1 cellular context compared by ENCODE assay signal in the genomic region with DNA sequence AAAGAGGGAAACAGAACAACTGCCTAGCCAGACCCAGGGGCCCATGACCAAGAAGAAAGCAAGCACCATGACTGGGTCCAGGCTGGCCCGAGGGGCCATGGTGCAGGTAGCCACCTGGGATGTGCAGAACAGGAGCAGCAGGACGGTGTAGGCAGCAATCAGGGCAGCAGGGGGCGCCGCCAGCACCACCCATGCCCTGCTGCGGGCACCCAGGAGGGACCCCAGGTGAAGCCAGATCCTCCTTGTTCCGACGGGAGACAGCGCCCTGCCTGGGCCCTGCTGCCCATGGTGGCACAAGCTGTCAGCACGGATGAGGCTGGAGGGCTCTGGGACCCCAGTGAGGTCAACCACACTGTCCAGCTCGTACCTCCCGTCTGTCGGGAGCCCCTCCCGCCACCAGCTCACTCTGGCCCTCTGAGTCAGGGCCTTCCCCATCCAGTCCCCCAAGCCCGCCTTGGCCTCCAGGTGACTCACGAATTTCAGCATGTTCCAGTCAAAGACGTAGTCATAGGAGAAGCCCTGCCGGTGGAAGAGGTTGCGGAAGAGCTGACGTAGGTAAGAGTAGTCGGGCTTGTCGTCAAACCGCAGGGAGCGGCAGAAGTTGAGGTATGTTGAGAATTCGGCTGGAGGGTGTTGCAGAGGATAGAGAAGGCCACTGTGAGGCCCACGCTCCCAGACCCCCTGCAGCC.
TF ChIP-seq lines count a peak whose summit lies in the region.

No MANE protein-coding gene starts in this region.

TF ChIP-seq in A549, 52 proteins besides CTCF, POLR2A, EP300 and RAD21 (continued from another document):
- TF ChIP-seq JUN (IDR thresholded peaks at IDR 0.05) = no peak
- TF ChIP-seq, protein P1, sequence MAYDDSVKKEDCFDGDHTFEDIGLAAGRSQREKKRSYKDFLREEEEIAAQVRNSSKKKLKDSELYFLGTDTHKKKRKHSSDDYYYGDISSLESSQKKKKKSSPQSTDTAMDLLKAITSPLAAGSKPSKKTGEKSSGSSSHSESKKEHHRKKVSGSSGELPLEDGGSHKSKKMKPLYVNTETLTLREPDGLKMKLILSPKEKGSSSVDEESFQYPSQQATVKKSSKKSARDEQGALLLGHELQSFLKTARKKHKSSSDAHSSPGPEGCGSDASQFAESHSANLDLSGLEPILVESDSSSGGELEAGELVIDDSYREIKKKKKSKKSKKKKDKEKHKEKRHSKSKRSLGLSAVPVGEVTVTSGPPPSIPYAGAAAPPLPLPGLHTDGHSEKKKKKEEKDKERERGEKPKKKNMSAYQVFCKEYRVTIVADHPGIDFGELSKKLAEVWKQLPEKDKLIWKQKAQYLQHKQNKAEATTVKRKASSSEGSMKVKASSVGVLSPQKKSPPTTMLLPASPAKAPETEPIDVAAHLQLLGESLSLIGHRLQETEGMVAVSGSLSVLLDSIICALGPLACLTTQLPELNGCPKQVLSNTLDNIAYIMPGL (CRISPR knock-in tag; IDR thresholded peaks at IDR 0.05; ENCODE audit: borderline replicate concordance) = no peak
- TF ChIP-seq, protein P2, sequence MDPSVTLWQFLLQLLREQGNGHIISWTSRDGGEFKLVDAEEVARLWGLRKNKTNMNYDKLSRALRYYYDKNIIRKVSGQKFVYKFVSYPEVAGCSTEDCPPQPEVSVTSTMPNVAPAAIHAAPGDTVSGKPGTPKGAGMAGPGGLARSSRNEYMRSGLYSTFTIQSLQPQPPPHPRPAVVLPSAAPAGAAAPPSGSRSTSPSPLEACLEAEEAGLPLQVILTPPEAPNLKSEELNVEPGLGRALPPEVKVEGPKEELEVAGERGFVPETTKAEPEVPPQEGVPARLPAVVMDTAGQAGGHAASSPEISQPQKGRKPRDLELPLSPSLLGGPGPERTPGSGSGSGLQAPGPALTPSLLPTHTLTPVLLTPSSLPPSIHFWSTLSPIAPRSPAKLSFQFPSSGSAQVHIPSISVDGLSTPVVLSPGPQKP (IDR thresholded peaks at IDR 0.05; ENCODE audit: low read depth, low read length) = no peak
TF ChIP-seq in A549: peak in this region for 0.
